ENCODE assay signal across 1 cellular context in genomic region chr19:7701049-7701653, GRCh38.
TF ChIP-seq lines count a peak whose summit lies in the region.

No MANE protein-coding gene starts in this region.

TF ChIP-seq in HepG2, 621 proteins besides CTCF, POLR2A, EP300 and RAD21:
- peak; percentile 82 for TF ChIP-seq ZKSCAN1 (IDR thresholded peaks at IDR 0.05; ENCODE audit: low read length)
- peak; percentile 75 for TF ChIP-seq ZNF629 (CRISPR knock-in tag; conservative IDR thresholded peaks at IDR 0.05)
- no peak for TF ChIP-seq ZNF281 (CRISPR knock-in tag; IDR thresholded peaks at IDR 0.05; ENCODE audit: borderline replicate concordance)
